ENCODE assay signal across 38 cellular contexts in the genomic region with DNA sequence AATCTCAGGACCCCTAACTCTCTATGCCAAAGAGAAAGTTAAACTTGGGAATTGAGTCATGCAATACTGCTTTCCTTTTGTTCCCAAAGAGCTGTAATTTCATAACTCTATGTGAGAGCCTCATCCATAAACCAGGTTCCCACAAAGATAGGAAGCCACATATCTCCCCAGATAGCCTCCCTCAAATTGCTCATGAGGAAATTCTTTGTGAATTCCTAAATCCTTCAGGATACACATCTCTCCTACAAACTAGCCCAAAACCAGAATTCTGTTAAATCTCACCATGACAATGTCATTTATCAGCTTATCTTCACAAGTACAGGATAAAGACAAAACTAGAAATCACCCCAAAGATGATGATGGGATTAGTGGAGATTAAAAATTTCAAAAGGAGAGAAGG. TPM values are rescaled to one million over a fixed set of nuclear protein-coding genes. Genes with fewer than 3 reads are reported as not detected.
"Had no signal": no experiment of that assay in that cellular context is flagged by ENCODE, and none has a peak within 500 bp of the region (broad histone marks: within the 10 kb centered on the region; RNA-seq: fewer than 3 reads in every experiment).

No MANE protein-coding gene starts in this region.

- H3K9me3 Mint-ChIP-seq: activated CD4-positive, alpha-beta T cell treated with anti-CD3 and anti-CD28 coated beads, Interleukin-2, amount 10 ng/mL, durations not matched to agents 24 days and 14 days; activated T-helper 1 cell treated with anti-CD3 and anti-CD28 coated beads, Interleukin-12 subunit alpha, Interleukin-12 subunit beta, Interleukin-2, Interleukin-4 antibody, amounts not matched to agents 30 ng/mL and 10 ng/mL and 1 ng/mL, durations not matched to agents 14 hours and 24 hours and 36 hours had no signal

- H3K9me3 ChIP-seq: body of pancreas had no signal

- H3K27ac ChIP-seq: adrenal gland, ascending aorta, body of pancreas, brain microvascular endothelial cell, breast epithelium, VCaP had no signal

- H3K27me3 Mint-ChIP-seq: activated B cell treated with CpG ODN at 0.5 μM for 24 hours; activated CD4-positive, alpha-beta memory T cell treated with anti-CD3 and anti-CD28 coated beads for 36 hours; activated CD8-positive, alpha-beta T cell treated with anti-CD3 and anti-CD28 coated beads for 36 hours had no signal

- H3K4me1 Mint-ChIP-seq: activated B cell treated with CpG ODN at 0.5 μM for 24 hours; activated CD4-positive, alpha-beta T cell treated with anti-CD3 and anti-CD28 coated beads, Interleukin-2, amount 10 ng/mL, durations not matched to agents 24 days and 14 days; activated naive CD8-positive, alpha-beta T cell treated with anti-CD3 and anti-CD28 coated beads for 36 hours; activated T-helper 17 cell treated with anti-CD3 and anti-CD28 coated beads, Interleukin-2, amount 50 U/mL, for 72 hours had no signal

- FAIRE-seq: TTC549 had no signal

- H3K4me3 ChIP-seq: adrenal gland, ascending aorta, body of pancreas, breast epithelium had no signal

- DNase-seq: activated B cell treated with CpG ODN at 0.5 μM for 24 hours; activated CD4-positive, alpha-beta memory T cell treated with anti-CD3 and anti-CD28 coated beads for 36 hours; activated CD4-positive, alpha-beta T cell treated with anti-CD3 and anti-CD28 coated beads for 4 hours; activated CD4-positive, alpha-beta T cell treated with anti-CD3 and anti-CD28 coated beads, Interleukin-2, amount 10 ng/mL, durations not matched to agents 24 days and 14 days; activated CD4-positive, alpha-beta T cell treated with anti-CD3 and anti-CD28 coated beads, Interleukin-2, amount 50 U/mL, for 1 hour; activated CD4-positive, alpha-beta T cell treated with anti-CD3 and anti-CD28 coated beads, Interleukin-2, amount 50 U/mL, for 4 hours; activated CD4-positive, CD25-positive, alpha-beta regulatory T cell treated with anti-CD3 and anti-CD28 coated beads, Interleukin-2, amount 50 U/mL, for 72 hours; activated CD8-positive, alpha-beta memory T cell treated with anti-CD3 and anti-CD28 coated beads, Interleukin-2, amount 50 U/mL, for 4 hours; activated CD8-positive, alpha-beta T cell treated with anti-CD3 and anti-CD28 coated beads for 36 hours; activated effector memory CD4-positive, alpha-beta T cell treated with anti-CD3 and anti-CD28 coated beads, Interleukin-2, amount 50 U/mL, for 16 hours; activated gamma-delta T cell treated with Interleukin-2 at 50 U/mL for 16 hours; activated naive CD4-positive, alpha-beta T cell; activated naive CD4-positive, alpha-beta T cell treated with anti-CD3 and anti-CD28 coated beads for 36 hours; activated naive CD4-positive, alpha-beta T cell treated with anti-CD3 and anti-CD28 coated beads, Interleukin-2, amount 50 U/mL, for 16 hours; activated naive CD8-positive, alpha-beta T cell treated with anti-CD3 and anti-CD28 coated beads for 36 hours; activated T-cell treated with anti-CD3 and anti-CD28 coated beads for 4 hours; activated T-cell treated with anti-CD3 and anti-CD28 coated beads, Interleukin-2, amount 50 U/mL, for 1 hour; activated T-cell treated with anti-CD3 and anti-CD28 coated beads, Interleukin-2, amount 50 U/mL, for 4 hours; activated T-cell treated with anti-CD3 and anti-CD28 coated beads, Interleukin-2, amount 50 U/mL, for 72 hours; adrenal gland; amygdala; anterior cingulate cortex; body of pancreas; brain microvascular endothelial cell; central memory CD4-positive, alpha-beta T cell; T-helper 1 cell; T-helper 2 cell; T-helper 9 cell had no signal

- H3K4me1 ChIP-seq: adrenal gland, ascending aorta, body of pancreas, breast epithelium had no signal

- H3K36me3 Mint-ChIP-seq: activated naive CD8-positive, alpha-beta T cell treated with anti-CD3 and anti-CD28 coated beads for 36 hours had no signal

- H3K36me3 ChIP-seq: adrenal gland, ascending aorta, brain microvascular endothelial cell, breast epithelium had no signal

- H3K27me3 ChIP-seq: adrenal gland, ascending aorta, body of pancreas, brain microvascular endothelial cell, breast epithelium had no signal

- H3K4me3 Mint-ChIP-seq: activated B cell treated with CpG ODN at 0.5 μM for 24 hours; activated CD4-positive, alpha-beta memory T cell treated with anti-CD3 and anti-CD28 coated beads for 36 hours; activated CD4-positive, alpha-beta T cell treated with anti-CD3 and anti-CD28 coated beads, Interleukin-2, amount 10 ng/mL, durations not matched to agents 24 days and 14 days; activated CD8-positive, alpha-beta T cell treated with anti-CD3 and anti-CD28 coated beads for 36 hours; activated naive CD4-positive, alpha-beta T cell treated with anti-CD3 and anti-CD28 coated beads for 36 hours; activated naive CD8-positive, alpha-beta T cell treated with anti-CD3 and anti-CD28 coated beads for 36 hours; activated T-cell treated with anti-CD3 and anti-CD28 coated beads, Interleukin-2, amount 50 U/mL, for 4 hours; activated T-cell treated with anti-CD3 and anti-CD28 coated beads, Interleukin-2, amount 50 U/mL, for 72 hours; activated T-helper 1 cell treated with anti-CD3 and anti-CD28 coated beads, Interleukin-12 subunit alpha, Interleukin-12 subunit beta, Interleukin-2, Interleukin-4 antibody, amounts not matched to agents 30 ng/mL and 10 ng/mL and 1 ng/mL, durations not matched to agents 14 hours and 24 hours and 36 hours; activated T-helper 17 cell treated with anti-CD3 and anti-CD28 coated beads, Interleukin-2, amount 50 U/mL, for 72 hours; T-helper 1 cell treated with Interleukin-12 subunit alpha and Interleukin-12 subunit beta and Interleukin-4 antibody, amounts not matched to agents 30 μg/mL and 1 μg/mL, for 36 hours; T-helper 2 cell treated with Interferon-gamma antibody and Interleukin-4, amounts not matched to agents 5 μg/mL and 100 μg/mL, for 36 hours had no signal

- H3K27ac Mint-ChIP-seq: activated B cell treated with CpG ODN at 0.5 μM for 24 hours; activated CD4-positive, alpha-beta memory T cell treated with anti-CD3 and anti-CD28 coated beads for 36 hours; activated CD4-positive, alpha-beta T cell treated with anti-CD3 and anti-CD28 coated beads, Interleukin-2, amount 10 ng/mL, durations not matched to agents 24 days and 14 days; activated CD8-positive, alpha-beta T cell treated with anti-CD3 and anti-CD28 coated beads for 36 hours; activated naive CD4-positive, alpha-beta T cell treated with anti-CD3 and anti-CD28 coated beads for 36 hours; activated naive CD4-positive, alpha-beta T cell treated with anti-CD3 and anti-CD28 coated beads, Interleukin-2, amount 50 U/mL, for 72 hours; activated naive CD8-positive, alpha-beta T cell treated with anti-CD3 and anti-CD28 coated beads for 36 hours; activated T-cell treated with anti-CD3 and anti-CD28 coated beads, Interleukin-2, amount 50 U/mL, for 72 hours; activated T-helper 1 cell treated with anti-CD3 and anti-CD28 coated beads, Interleukin-12 subunit alpha, Interleukin-12 subunit beta, Interleukin-2, Interleukin-4 antibody, amounts not matched to agents 30 ng/mL and 10 ng/mL and 1 ng/mL, durations not matched to agents 14 hours and 24 hours and 36 hours; activated T-helper 17 cell treated with anti-CD3 and anti-CD28 coated beads, Interleukin-2, amount 50 U/mL, for 72 hours; T-helper 1 cell treated with Interleukin-12 subunit alpha and Interleukin-12 subunit beta and Interleukin-4 antibody, amounts not matched to agents 30 μg/mL and 1 μg/mL, for 36 hours; T-helper 2 cell treated with Interferon-gamma antibody and Interleukin-4, amounts not matched to agents 5 μg/mL and 100 μg/mL, for 36 hours had no signal

- ATAC-seq: activated CD8-positive, alpha-beta T cell treated with anti-CD3 and anti-CD28 coated beads for 36 hours; activated naive CD4-positive, alpha-beta T cell treated with anti-CD3 and anti-CD28 coated beads, Interleukin-2, amount 50 U/mL, for 72 hours; activated T-cell treated with anti-CD3 and anti-CD28 coated beads, Interleukin-2, amount 50 U/mL, for 4 hours; activated T-cell treated with anti-CD3 and anti-CD28 coated beads, Interleukin-2, amount 50 U/mL, for 72 hours; activated T-helper 17 cell treated with anti-CD3 and anti-CD28 coated beads, Interleukin-2, amount 50 U/mL, for 72 hours; body of pancreas had no signal

RNA-seq across cellular contexts. Expression of a gene that starts 4.7 kb away (rescaled TPM):
- total RNA-seq: activated B cell treated with CpG ODN at 0.5 μM for 24 hours; activated CD4-positive, alpha-beta memory T cell treated with anti-CD3 and anti-CD28 coated beads for 36 hours; activated CD4-positive, alpha-beta T cell treated with anti-CD3 and anti-CD28 coated beads, Interleukin-2, amount 10 ng/mL, durations not matched to agents 24 days and 14 days; activated CD8-positive, alpha-beta memory T cell treated with anti-CD3 and anti-CD28 coated beads for 36 hours; activated CD8-positive, alpha-beta T cell treated with anti-CD3 and anti-CD28 coated beads for 36 hours; activated naive CD4-positive, alpha-beta T cell treated with anti-CD3 and anti-CD28 coated beads for 36 hours; activated naive CD4-positive, alpha-beta T cell treated with anti-CD3 and anti-CD28 coated beads, Interleukin-2, amount 50 U/mL, for 72 hours; activated naive CD8-positive, alpha-beta T cell treated with anti-CD3 and anti-CD28 coated beads for 36 hours; activated T-cell treated with anti-CD3 and anti-CD28 coated beads, Interleukin-2, amount 50 U/mL, for 4 hours; activated T-cell treated with anti-CD3 and anti-CD28 coated beads, Interleukin-2, amount 50 U/mL, for 72 hours; activated T-helper 1 cell treated with anti-CD3 and anti-CD28 coated beads, Interleukin-12 subunit alpha, Interleukin-12 subunit beta, Interleukin-2, Interleukin-4 antibody, amounts not matched to agents 30 ng/mL and 10 ng/mL and 1 ng/mL, durations not matched to agents 14 hours and 24 hours and 36 hours; activated T-helper 17 cell treated with anti-CD3 and anti-CD28 coated beads, Interleukin-2, amount 50 U/mL, for 72 hours; ascending aorta; body of pancreas had no signal
